ENCODE assay signal across 9 cellular contexts in the genomic region with DNA sequence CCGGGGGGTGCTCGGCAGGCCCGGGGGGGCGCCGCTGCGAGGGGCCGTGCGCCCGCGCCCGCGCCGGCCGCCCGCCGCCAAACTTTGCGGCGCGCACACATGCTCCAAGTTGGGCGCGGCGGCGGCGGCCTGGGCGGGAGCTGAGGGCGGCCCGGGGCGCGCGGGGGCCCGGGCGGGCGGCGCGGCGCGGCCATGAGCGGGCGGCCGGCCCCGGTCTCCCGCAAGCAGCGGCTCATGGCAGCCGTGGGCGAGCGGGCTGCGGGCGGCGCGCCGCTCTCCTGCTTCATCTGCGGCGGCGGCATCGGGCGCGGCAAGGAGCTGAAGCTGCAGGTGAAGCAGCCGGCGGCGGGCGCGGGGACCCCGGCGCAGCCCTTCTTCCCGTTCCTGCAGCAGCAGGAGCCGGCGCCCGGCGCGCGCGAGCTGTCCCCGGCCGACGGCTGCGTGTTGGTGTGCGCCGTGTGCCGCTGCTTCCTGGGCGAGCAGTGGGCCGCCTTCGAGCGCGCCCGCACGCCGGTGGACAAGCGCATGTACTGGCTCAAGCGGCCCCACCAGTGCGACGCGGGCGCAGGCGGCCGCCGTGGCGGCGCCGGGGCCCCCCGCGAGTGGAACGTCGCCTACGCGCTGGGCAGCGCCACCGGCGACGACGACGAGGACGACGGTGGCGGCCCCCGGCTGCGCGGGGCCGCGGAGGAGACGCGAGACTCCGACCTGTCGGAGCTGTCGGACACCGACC. TPM values are rescaled to one million over a fixed set of nuclear protein-coding genes. Genes with fewer than 3 reads are reported as not detected.
DNase-seq lines count a peak whose midpoint lies in the region; ATAC-seq and TF ChIP-seq lines count a peak whose summit lies in the region.
"Had no signal": no experiment of that assay in that cellular context is flagged by ENCODE, and none has a peak within 500 bp of the region (broad histone marks: within the 10 kb centered on the region; RNA-seq: fewer than 3 reads in every experiment).

No MANE protein-coding gene starts in this region.

- TF ChIP-seq CTCF in GM13977 (IDR thresholded peaks at IDR 0.05; ENCODE audit: extremely low read depth, insufficient read depth, missing control alignments) (no peak), RWPE2 (IDR thresholded peaks at IDR 0.05; ENCODE audit: poor library complexity, severe bottlenecking) (no peak), heart right ventricle (IDR thresholded peaks at IDR 0.05) (no peak)

- H3K9ac ChIP-seq in skeletal muscle tissue (ENCODE audit: low read depth in 1 of 3, low read length in 3 of 3), result peak overlapping the region in 2 of 3 donors; percentile 14 to 83

- H3K27ac ChIP-seq in RWPE2 (ENCODE audit: poor library complexity, severe bottlenecking) (no peak overlapping the region), heart right ventricle (peak overlapping the region in 5 of 10 donors; percentile 39 to 60 (median 51)), skeletal muscle tissue (ENCODE audit: low read depth, low read length) (no peak overlapping the region)

- no peaks in the 10 kb centered on the region for H3K36me3 ChIP-seq in RWPE2 (ENCODE audit: low read depth)
- H3K36me3 ChIP-seq in heart right ventricle, result no peaks in the 10 kb centered on the region
- H3K36me3 ChIP-seq in skeletal muscle tissue (ENCODE audit: control insufficient read depth in 3 of 3, insufficient read depth in 3 of 3, low read length in 3 of 3), result no peaks in the 10 kb centered on the region

- in situ Hi-C loops in GM13977 (cut with MboI; ENCODE audit: low pct_unique_long_range_greater_than_20kb, low sequenced_read_pairs, unreplicated experiment), result no loop called here

- H3K9me3 ChIP-seq in RWPE2 (ENCODE audit: severe bottlenecking), result no peaks in the 10 kb centered on the region
- H3K9me3 ChIP-seq in heart right ventricle, result no peaks in the 10 kb centered on the region
- no peaks in the 10 kb centered on the region for H3K9me3 ChIP-seq in skeletal muscle tissue (ENCODE audit: control insufficient read depth in 3 of 3, low read length in 3 of 3)

- no peak for ATAC-seq in RWPE2 (ENCODE audit: low read depth)
- peak in 1 of 8 donors; percentile 4 for ATAC-seq in heart right ventricle
- ATAC-seq in HG03095 (IDR thresholded peaks at IDR 0.05; ENCODE audit: unreplicated experiment), result no peak
- ATAC-seq in HG03045 (IDR thresholded peaks at IDR 0.05; ENCODE audit: unreplicated experiment), result no peak
- no peak for ATAC-seq in GM21528 (IDR thresholded peaks at IDR 0.05; ENCODE audit: low FRiP score, unreplicated experiment)
- ATAC-seq: stimulated activated memory B cell treated with anti-CD40 and anti-IgM and Interleukin-4, amounts not matched to agents 10 μg/mL and 1 μg/mL and 100 μg/mL, for 72 hours had no signal

- H3K27me3 ChIP-seq in RWPE2 (ENCODE audit: insufficient read depth, poor library complexity, severe bottlenecking) (no peaks in the 10 kb centered on the region), heart right ventricle (peaks cover 0 to 65% (median 0%) of the 10 kb centered on the region in 7 donors), skeletal muscle tissue (ENCODE audit: control insufficient read depth in 3 of 3, insufficient read depth in 3 of 3, low read length in 3 of 3) (no peaks in the 10 kb centered on the region)

- intact Hi-C loops in heart right ventricle (cut with DNase I), result loop anchor here in 8 of 10 donors (5.0 to 10.0 kb wide), 7 partner anchors 42 to 65 kb away; no protein-coding TSS in a partner anchor

- DNase-seq in GM13977 (ENCODE audit: low spot score) (peak; percentile 77), RWPE2 (ENCODE audit: low spot score) (no peak), heart right ventricle (no peak), NCI-H1930 (lab: John Stamatoyannopoulos, UW) (no peak)

- H3K4me3 ChIP-seq in RWPE2 (ENCODE audit: severe bottlenecking), result peak overlapping the region; percentile 48
- peak overlapping the region in 9 of 10 donors; percentile 43 to 61 (median 51) for H3K4me3 ChIP-seq in heart right ventricle
- H3K4me3 ChIP-seq in skeletal muscle tissue (ENCODE audit: low read length in 3 of 3), result peak overlapping the region in 2 of 3 donors; percentile 67 to 77

- WGBS in heart right ventricle, 2 donors, result 1% methylated on average over 75 to 116 of the region's 125 CpGs

- H3K4me1 ChIP-seq in RWPE2 (ENCODE audit: insufficient read depth, poor library complexity, severe bottlenecking) (peaks cover 32% of the 10 kb centered on the region), heart right ventricle (peaks cover 7 to 87% (median 72%) of the 10 kb centered on the region in 9 donors), skeletal muscle tissue (ENCODE audit: control insufficient read depth in 3 of 3, insufficient read depth in 3 of 3, low read length in 3 of 3) (peaks cover 63 to 81% (median 80%) of the 10 kb centered on the region in 3 donors)

RNA-seq across cellular contexts. Expression of a gene that starts 57.2 kb away (rescaled TPM):
- total RNA-seq in heart right ventricle (not detected), skeletal muscle tissue (not detected)
- polyA plus RNA-seq in heart right ventricle, result not detected
